ENCODE assay signal across 8 cellular contexts in the genomic region with DNA sequence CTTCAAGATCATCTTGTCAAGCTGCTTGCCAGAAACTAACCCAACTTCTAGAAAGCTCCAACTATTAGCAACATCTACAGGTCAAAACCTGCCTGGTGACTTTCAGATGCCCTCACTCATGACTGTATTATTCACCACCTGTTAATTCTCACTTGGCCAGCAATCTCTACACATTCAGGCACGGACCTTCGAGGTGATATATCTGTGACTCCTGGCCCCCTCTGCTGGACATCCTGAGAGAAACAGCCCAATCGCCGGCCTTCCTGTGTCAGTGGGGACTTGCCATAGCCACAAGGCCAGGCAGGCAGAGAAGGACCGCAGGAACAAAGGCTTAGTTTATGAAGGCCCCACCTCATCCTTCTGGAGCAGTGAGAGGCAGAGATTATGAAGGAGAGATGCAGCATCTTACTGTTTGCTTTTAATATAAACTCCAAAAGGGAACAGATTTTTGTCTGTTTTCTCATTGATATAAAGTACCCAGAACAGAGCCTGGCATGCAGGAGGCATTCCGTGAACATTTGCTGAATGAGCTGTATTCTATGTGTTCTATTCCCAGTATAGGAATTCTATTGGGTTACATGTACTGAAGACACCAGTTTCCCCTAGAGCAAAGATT. TPM values are rescaled to one million over a fixed set of nuclear protein-coding genes. Genes with fewer than 3 reads are reported as not detected.
DNase-seq lines count a peak whose midpoint lies in the region; ATAC-seq and TF ChIP-seq lines count a peak whose summit lies in the region.

No MANE protein-coding gene starts in this region.

- no peaks in the 10 kb centered on the region for H3K4me1 Mint-ChIP-seq in activated naive CD4-positive, alpha-beta T cell treated with anti-CD3 and anti-CD28 coated beads for 36 hours (ENCODE audit: low read depth)

- peak; percentile 85 for TF ChIP-seq CTCF in 22Rv1 (IDR thresholded peaks at IDR 0.05)
- TF ChIP-seq CTCF in GM12875 (IDR thresholded peaks at IDR 0.05; ENCODE audit: borderline replicate concordance, insufficient read depth, low read depth, low read length), result peak; percentile 55; the same call in 1 of the 2 replicates
- TF ChIP-seq CTCF in omental fat pad (IDR thresholded peaks at IDR 0.05), result no peak

- no peak overlapping the region for H3K4me3 ChIP-seq in GM12875 (ENCODE audit: low read depth, low read length)

- intact Hi-C loops in activated naive CD4-positive, alpha-beta T cell treated with anti-CD3 and anti-CD28 coated beads for 36 hours (cut with micrococcal nuclease), result loop anchor here (1.0 to 10.0 kb wide), 3 partner anchors 37 to 1236 kb away; no protein-coding TSS in a partner anchor

- no peak overlapping the region for H3K27ac ChIP-seq in 22Rv1

- no peak overlapping the region for H3K27ac Mint-ChIP-seq in activated naive CD4-positive, alpha-beta T cell treated with anti-CD3 and anti-CD28 coated beads for 36 hours

- no peaks in the 10 kb centered on the region for H3K27me3 Mint-ChIP-seq in activated naive CD4-positive, alpha-beta T cell treated with anti-CD3 and anti-CD28 coated beads for 36 hours (ENCODE audit: low read depth)

- peaks cover 26% of the 10 kb centered on the region for H3K36me3 Mint-ChIP-seq in activated naive CD4-positive, alpha-beta T cell treated with anti-CD3 and anti-CD28 coated beads for 36 hours (ENCODE audit: low read depth)

- peak in 54 of 76 experiments; percentile 5 to 77 (median 40) for DNase-seq in HUDEP-2 (lab: John Stamatoyannopoulos, UW; ENCODE audit: unreplicated experiment in 76 of 76)
- peak; percentile 57 for DNase-seq in OCI-M1 (lab: John Stamatoyannopoulos, UW)
- DNase-seq in activated naive CD4-positive, alpha-beta T cell treated with anti-CD3 and anti-CD28 coated beads for 36 hours, result peak; percentile 60
- peak; percentile 61 for DNase-seq in globus pallidus (ENCODE audit: low spot score)
- DNase-seq in omental fat pad (ENCODE audit: low spot score), result no peak

- peak; percentile 69 for ATAC-seq in omental fat pad (ENCODE audit: low FRiP score)
- ATAC-seq in HG03571 (IDR thresholded peaks at IDR 0.05; ENCODE audit: unreplicated experiment), result no peak

- CTCF ChIA-PET in activated naive CD4-positive, alpha-beta T cell treated with anti-CD3 and anti-CD28 coated beads for 36 hours (lab: Charles Lee), result interaction anchor here (1.5 kb wide), 1 partner anchor 31 kb away, joined by 4 read pairs; no protein-coding TSS in a partner anchor

- no peak overlapping the region for H3K4me3 Mint-ChIP-seq in activated naive CD4-positive, alpha-beta T cell treated with anti-CD3 and anti-CD28 coated beads for 36 hours

- no peaks in the 10 kb centered on the region for H3K9me3 Mint-ChIP-seq in activated naive CD4-positive, alpha-beta T cell treated with anti-CD3 and anti-CD28 coated beads for 36 hours

RNA-seq across cellular contexts. Expression of a gene that starts 24.4 kb away (rescaled TPM):
- total RNA-seq in activated naive CD4-positive, alpha-beta T cell treated with anti-CD3 and anti-CD28 coated beads for 36 hours, result not detected
- 1 to 10 TPM in 1 of 4 donors, under 1 TPM in 1, not detected in 2; 0.19 to 1.1 TPM for total RNA-seq in omental fat pad

Comparison
In these comparisons a context has a peak if more than half of its experiments do, and no peak if none do; other contexts are left out.
1. CTCF ChIP-seq: peak in 22Rv1 (single experiment) and GM12875 (single experiment); none in omental fat pad (0 of 3).